In the genomic region with DNA sequence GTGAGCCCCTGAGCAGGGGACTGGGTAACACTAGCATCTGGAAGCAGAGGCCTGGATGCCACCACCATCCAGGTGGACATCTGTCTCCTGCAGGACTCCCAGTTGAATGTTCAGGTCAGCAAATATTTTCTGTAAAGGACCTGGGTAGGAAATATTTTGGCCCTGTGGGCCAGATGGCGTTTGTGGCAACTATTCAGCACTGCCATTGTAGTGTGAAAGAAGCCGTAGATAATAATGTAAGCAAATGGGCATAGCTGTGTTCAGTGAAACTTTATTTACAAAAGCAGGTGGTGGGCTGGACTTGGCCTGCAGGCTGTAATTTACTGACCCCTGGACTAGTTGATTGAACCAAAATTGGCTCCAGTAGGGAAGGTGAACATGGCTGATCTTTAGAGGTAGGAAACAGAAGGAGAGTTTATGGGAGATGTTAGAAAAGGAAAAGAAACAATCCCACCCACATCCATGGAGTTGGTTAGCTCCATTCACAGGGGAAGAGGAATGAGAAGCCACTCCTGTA, we compare ENCODE assay signal across 19 cellular contexts. TPM values are rescaled to one million over a fixed set of nuclear protein-coding genes. Genes with fewer than 3 reads are reported as not detected.
DNase-seq lines count a peak whose midpoint lies in the region; ATAC-seq and TF ChIP-seq lines count a peak whose summit lies in the region.
"Had no signal": no experiment of that assay in that cellular context is flagged by ENCODE, and none has a peak within 500 bp of the region (broad histone marks: within the 10 kb centered on the region; RNA-seq: fewer than 3 reads in every experiment).

No MANE protein-coding gene starts in this region.

- intact Hi-C loops in transverse colon (cut with DNase I; ENCODE audit: low total_unique reads) = no loop called here

- DNase-seq in DMS 273 (lab: John Stamatoyannopoulos, UW; ENCODE audit: unreplicated experiment) (peak; percentile 66), DMS 273 treated with DMSO at 0.1 percent for 48 hours (lab: John Stamatoyannopoulos, UW) (no peak), mesothelial cell of epicardium (ENCODE audit: low spot score in 2 of 2, unreplicated experiment in 2 of 2) (no peak), transverse colon (no peak), GM19240 (ENCODE audit: insufficient read length, low spot score) (no peak), germinal center (ENCODE audit: low spot score) (no peak)
- DNase-seq: BE2C; CD4-positive, alpha-beta T cell; HCEC 1CT; MV-4-11; NCI-H1417 treated with DMSO at 0.1 percent for 48 hours; NCI-H2081; NCI-H510A treated with DMSO at 0.1 percent for 48 hours; SHP77 treated with DMSO at 0.1 percent for 48 hours had no signal

- no peaks in the 10 kb centered on the region for H3K9me3 Mint-ChIP-seq in activated T-helper 17 cell treated with anti-CD3 and anti-CD28 coated beads, Interleukin-2, amount 50 U/mL, for 72 hours
- peaks cover 19% of the 10 kb centered on the region for H3K9me3 Mint-ChIP-seq in mesothelial cell of epicardium
- H3K9me3 Mint-ChIP-seq: CD4-positive, alpha-beta T cell had no signal

- ATAC-seq in activated T-helper 17 cell treated with anti-CD3 and anti-CD28 coated beads, Interleukin-2, amount 50 U/mL, for 72 hours (replicated peaks) = no peak
- ATAC-seq in GM18498 (IDR thresholded peaks at IDR 0.05; ENCODE audit: unreplicated experiment) = no peak

- H3K4me3 Mint-ChIP-seq in activated T-helper 17 cell treated with anti-CD3 and anti-CD28 coated beads, Interleukin-2, amount 50 U/mL, for 72 hours = no peak overlapping the region
- H3K4me3 Mint-ChIP-seq in mesothelial cell of epicardium = no peak overlapping the region
- H3K4me3 Mint-ChIP-seq: CD4-positive, alpha-beta T cell had no signal

- no peaks in the 10 kb centered on the region for H3K27me3 ChIP-seq in transverse colon
- H3K27me3 ChIP-seq: BE2C had no signal

- H3K27ac ChIP-seq in transverse colon = peak overlapping the region in 3 of 4 donors; percentile 43 to 85 (median 72)
- H3K27ac ChIP-seq: 22Rv1, HL-60 had no signal

- no peak overlapping the region for H3K4me3 ChIP-seq in transverse colon

- H3K27me3 Mint-ChIP-seq in activated T-helper 17 cell treated with anti-CD3 and anti-CD28 coated beads, Interleukin-2, amount 50 U/mL, for 72 hours = no peaks in the 10 kb centered on the region
- no peaks in the 10 kb centered on the region for H3K27me3 Mint-ChIP-seq in mesothelial cell of epicardium (ENCODE audit: low read depth)
- H3K27me3 Mint-ChIP-seq: CD4-positive, alpha-beta T cell had no signal

- TF ChIP-seq POLR2A in transverse colon (IDR thresholded peaks at IDR 0.05) = no peak

- H3K36me3 Mint-ChIP-seq in activated T-helper 17 cell treated with anti-CD3 and anti-CD28 coated beads, Interleukin-2, amount 50 U/mL, for 72 hours (ENCODE audit: low read depth) = no peaks in the 10 kb centered on the region
- H3K36me3 Mint-ChIP-seq in mesothelial cell of epicardium = peaks cover 31% of the 10 kb centered on the region

- peak overlapping the region; percentile 16 for H3K27ac Mint-ChIP-seq in activated T-helper 17 cell treated with anti-CD3 and anti-CD28 coated beads, Interleukin-2, amount 50 U/mL, for 72 hours
- H3K27ac Mint-ChIP-seq in mesothelial cell of epicardium = peak overlapping the region; percentile 52
- H3K27ac Mint-ChIP-seq: CD4-positive, alpha-beta T cell had no signal

- H3K36me3 ChIP-seq in transverse colon = no peaks in the 10 kb centered on the region
- H3K36me3 ChIP-seq: BE2C had no signal

- H3K4me1 ChIP-seq in transverse colon = peaks cover 14 to 35% (median 24%) of the 10 kb centered on the region in 4 donors
- H3K4me1 ChIP-seq: BE2C had no signal

- in situ Hi-C loops in transverse colon (cut with MboI; ENCODE audit: low pct_ligation_motif_present in 1 of 4, low pct_unique_long_range_greater_than_20kb in 1 of 4, low sequenced_read_pairs in 3 of 4) = no loop called here

- 76% methylated on average over 2 of the region's 2 CpGs; no CpG with 5 or more reads in 1 of the 2 donors for WGBS in transverse colon (ENCODE audit: low coverage in 1 of 2), 2 donors

- H3K9me3 ChIP-seq in transverse colon = no peaks in the 10 kb centered on the region
- H3K9me3 ChIP-seq: BE2C had no signal

- TF ChIP-seq CTCF in mesothelial cell of epicardium (IDR thresholded peaks at IDR 0.05; ENCODE audit: unreplicated experiment) (no peak), transverse colon (IDR thresholded peaks at IDR 0.05) (no peak)

- no peak for TF ChIP-seq EP300 in transverse colon (IDR thresholded peaks at IDR 0.05; ENCODE audit: low read depth)

- H3K4me1 Mint-ChIP-seq in activated T-helper 17 cell treated with anti-CD3 and anti-CD28 coated beads, Interleukin-2, amount 50 U/mL, for 72 hours = peaks cover 4% of the 10 kb centered on the region
- H3K4me1 Mint-ChIP-seq in mesothelial cell of epicardium = peaks cover 4% of the 10 kb centered on the region

RNA-seq across cellular contexts. Expression of gene CD101, which starts 20.0 kb away (rescaled TPM):
- total RNA-seq in activated T-helper 17 cell treated with anti-CD3 and anti-CD28 coated beads, Interleukin-2, amount 50 U/mL, for 72 hours = 1 to 10 TPM in 1 of 2 donors, under 1 TPM in 1; 0.26 to 2.1 TPM
- 3.7 to 5.6 TPM (median 4.1 TPM) in 3 replicates for total RNA-seq in mesothelial cell of epicardium
- 10 to 100 TPM in 1 of 4 donors, 1 to 10 TPM in 2, under 1 TPM in 1; 0.40 to 24.3 (median 4.0) TPM for total RNA-seq in transverse colon
- total RNA-seq: OCI-LY7 had no signal
